In the genomic region with DNA sequence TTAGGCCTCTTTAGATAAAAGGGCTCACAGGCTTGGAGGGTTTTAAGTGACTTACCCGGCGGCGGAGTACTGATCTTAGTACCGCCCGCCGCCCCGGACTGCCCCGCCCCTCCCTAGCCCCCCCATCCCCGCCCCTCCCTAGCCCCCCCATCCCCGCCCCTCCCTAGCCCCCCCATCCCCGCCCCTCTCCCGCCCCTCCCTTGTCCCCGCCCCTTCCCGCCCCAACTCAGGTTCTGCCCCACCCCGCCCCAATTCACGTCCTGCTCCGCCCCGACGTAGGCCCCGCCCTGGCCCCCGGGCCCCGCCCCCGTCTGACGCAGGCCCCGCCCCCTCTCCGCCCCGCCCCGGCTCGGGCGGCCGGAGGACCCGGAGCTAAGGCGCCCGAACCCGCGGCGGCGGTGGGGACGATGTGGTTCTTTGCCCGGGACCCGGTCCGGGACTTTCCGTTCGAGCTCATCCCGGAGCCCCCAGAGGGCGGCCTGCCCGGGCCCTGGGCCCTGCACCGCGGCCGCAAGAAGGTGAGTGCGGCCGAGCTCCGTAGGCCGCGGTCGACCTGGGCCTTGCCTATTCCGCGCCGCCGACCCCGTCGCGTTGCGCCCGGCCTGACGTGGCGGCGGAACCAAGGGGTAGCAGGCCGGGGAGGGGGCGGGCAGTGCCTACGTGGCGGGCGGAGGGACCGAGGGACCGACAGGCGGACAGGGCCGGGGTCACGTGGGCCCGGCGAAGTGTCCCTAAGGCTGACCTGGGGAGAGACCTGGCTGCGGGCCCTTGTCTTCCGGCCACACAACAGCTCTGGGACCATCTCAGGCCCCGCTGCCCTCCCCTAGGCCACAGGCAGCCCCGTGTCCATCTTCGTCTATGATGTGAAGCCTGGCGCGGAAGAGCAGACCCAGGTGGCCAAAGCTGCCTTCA, we compare ENCODE assay signal across 8 cellular contexts. TPM values are rescaled to one million over a fixed set of nuclear protein-coding genes. Genes with fewer than 3 reads are reported as not detected.
DNase-seq lines count a peak whose midpoint lies in the region; ATAC-seq, FAIRE-seq and TF ChIP-seq lines count a peak whose summit lies in the region.

SCYL1 (plus strand) TSS at position 337 of the 912 bp plus-strand sequence; CDS start at position 408, 71 bp downstream.

- peaks cover 29 to 78% (median 64%) of the 10 kb centered on the region in 6 donors for H3K4me1 ChIP-seq in spleen

- in situ Hi-C loops in Caki2 (cut with HindIII; ENCODE audit: low pct_unique_long_range_greater_than_20kb, low sequenced_read_pairs): no loop called here

- TF ChIP-seq POLR2A in NB4 (IDR thresholded peaks at IDR 0.05; ENCODE audit: extremely low read depth, insufficient read length) (peak; percentile 69), spleen (IDR thresholded peaks at IDR 0.05) (peak in 1 of 3 donors; percentile 62)

- H3K27me3 Mint-ChIP-seq in WTC11 (ENCODE audit: low read depth) (peaks cover 11% of the 10 kb centered on the region), immature natural killer cell (ENCODE audit: low read depth in 3 of 3) (peaks cover 0 to 3% (median 1%) of the 10 kb centered on the region in 3 donors)

- H3K27ac ChIP-seq in spleen: peak within 1 kb of the TSS; percentile 90 to 96 (median 92)

- 1 to 2% (median 1%) methylated on average over 38 to 83 of the region's 87 CpGs for WGBS in spleen, 5 donors

- TF ChIP-seq CTCF in NB4 (IDR thresholded peaks at IDR 0.05; ENCODE audit: low read depth, low read length) (no peak), WTC11 (IDR thresholded peaks at IDR 0.05) (no peak), bronchial epithelial cell (IDR thresholded peaks at IDR 0.05; ENCODE audit: insufficient read depth, low read length, severe bottlenecking) (no peak), spleen (IDR thresholded peaks at IDR 0.05 in 8 of 11, conservative IDR thresholded peaks at IDR 0.05 in 3 of 11) (no peak)

- CTCF ChIA-PET in WTC11 (lab: Charles Lee): interaction anchor here (0.6 to 3.3 kb wide), 16 partner anchors 13 to 195 kb away, joined by 3 to 27 read pairs (median 6); partner anchors contain the start of genes FAM89B and ZNRD2

- DNase-seq in Caki2 (ENCODE audit: low read depth) (peak; percentile 31), NB4 (ENCODE audit: low read depth) (peak; percentile 79), WTC11 (ENCODE audit: low spot score) (peak; percentile 78), bronchial epithelial cell (ENCODE audit: low read depth) (no peak), immature natural killer cell (peak; percentile 71 to 77 (median 76)), spleen (peak; percentile 96)

- peaks cover 15% of the 10 kb centered on the region for H3K36me3 ChIP-seq in bronchial epithelial cell (ENCODE audit: control insufficient read depth, insufficient read depth, low read length)
- peaks cover 0 to 41% (median 18%) of the 10 kb centered on the region in 6 donors for H3K36me3 ChIP-seq in spleen

- H3K9me3 Mint-ChIP-seq in WTC11: no peaks in the 10 kb centered on the region
- H3K9me3 Mint-ChIP-seq in immature natural killer cell: no peaks in the 10 kb centered on the region

- H3K4me3 Mint-ChIP-seq in WTC11 (peak within 1 kb of the TSS; percentile 73), immature natural killer cell (peak within 1 kb of the TSS; percentile 80 to 85 (median 83))

- POLR2A ChIA-PET in WTC11 (lab: Charles Lee): interaction anchor here (1.1 to 2.1 kb wide), 5 partner anchors 15 to 171 kb away, joined by 4 to 11 read pairs (median 5); partner anchors contain the start of genes MALAT1 and TIGD3

- peak within 1 kb of the TSS; percentile 78 for H3K4me3 ChIP-seq in NB4 (ENCODE audit: low read depth, low read length)
- H3K4me3 ChIP-seq in bronchial epithelial cell (ENCODE audit: low read depth, low read length): peak within 1 kb of the TSS; percentile 95
- H3K4me3 ChIP-seq in spleen: peak within 1 kb of the TSS; percentile 68 to 99 (median 87)

- no peaks in the 10 kb centered on the region for H3K27me3 ChIP-seq in bronchial epithelial cell (ENCODE audit: control insufficient read depth, insufficient read depth, low read length)
- no peaks in the 10 kb centered on the region for H3K27me3 ChIP-seq in spleen (replicated peaks in 1 of 7)

- H3K9me3 ChIP-seq in spleen: no peaks in the 10 kb centered on the region

- FAIRE-seq in bronchial epithelial cell (lab: Jason Lieb, UNC): no peak

- H3K36me3 Mint-ChIP-seq in WTC11 (peaks cover 7% of the 10 kb centered on the region), immature natural killer cell (peaks cover under 1 to 4% (median 3%) of the 10 kb centered on the region in 3 donors)

- H3K27ac Mint-ChIP-seq in WTC11 (no peak within 1 kb of the TSS; the same call in 1 of the 2 replicates), immature natural killer cell (peak within 1 kb of the TSS; percentile 23 to 87 (median 74))

- intact Hi-C loops in spleen (cut with DNase I; ENCODE audit: low total_unique reads): no loop called here

- H3K4me1 Mint-ChIP-seq in WTC11 (peaks cover 19% of the 10 kb centered on the region), immature natural killer cell (peaks cover 20 to 21% of the 10 kb centered on the region in 2 donors)

- ATAC-seq in GM21619 (IDR thresholded peaks at IDR 0.05; ENCODE audit: unreplicated experiment) (peak; percentile 60), WTC11 (peak; percentile 82), GM21576 (IDR thresholded peaks at IDR 0.05; ENCODE audit: unreplicated experiment) (no peak)

TF ChIP-seq in WTC11, 78 proteins besides CTCF, POLR2A, EP300 and RAD21 (continues in another document):
- TF ChIP-seq FOXP4 (CRISPR knock-in tag; IDR thresholded peaks at IDR 0.05) (0 out of 2 replicates have a peak, but pooled peaks have one; percentile 53), SP1 (CRISPR knock-in tag; conservative IDR thresholded peaks at IDR 0.05) (peak; percentile 76)
- TF ChIP-seq, protein P1, sequence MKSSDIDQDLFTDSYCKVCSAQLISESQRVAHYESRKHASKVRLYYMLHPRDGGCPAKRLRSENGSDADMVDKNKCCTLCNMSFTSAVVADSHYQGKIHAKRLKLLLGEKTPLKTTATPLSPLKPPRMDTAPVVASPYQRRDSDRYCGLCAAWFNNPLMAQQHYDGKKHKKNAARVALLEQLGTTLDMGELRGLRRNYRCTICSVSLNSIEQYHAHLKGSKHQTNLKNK (CRISPR knock-in tag; IDR thresholded peaks at IDR 0.05): no peak
- TF ChIP-seq, protein P2, sequence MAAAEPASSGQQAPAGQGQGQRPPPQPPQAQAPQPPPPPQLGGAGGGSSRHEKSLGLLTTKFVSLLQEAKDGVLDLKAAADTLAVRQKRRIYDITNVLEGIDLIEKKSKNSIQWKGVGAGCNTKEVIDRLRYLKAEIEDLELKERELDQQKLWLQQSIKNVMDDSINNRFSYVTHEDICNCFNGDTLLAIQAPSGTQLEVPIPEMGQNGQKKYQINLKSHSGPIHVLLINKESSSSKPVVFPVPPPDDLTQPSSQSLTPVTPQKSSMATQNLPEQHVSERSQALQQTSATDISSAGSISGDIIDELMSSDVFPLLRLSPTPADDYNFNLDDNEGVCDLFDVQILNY (CRISPR knock-in tag; IDR thresholded peaks at IDR 0.05): 0 out of 2 replicates have a peak, but pooled peaks have one; percentile 47
- TF ChIP-seq, protein P3, sequence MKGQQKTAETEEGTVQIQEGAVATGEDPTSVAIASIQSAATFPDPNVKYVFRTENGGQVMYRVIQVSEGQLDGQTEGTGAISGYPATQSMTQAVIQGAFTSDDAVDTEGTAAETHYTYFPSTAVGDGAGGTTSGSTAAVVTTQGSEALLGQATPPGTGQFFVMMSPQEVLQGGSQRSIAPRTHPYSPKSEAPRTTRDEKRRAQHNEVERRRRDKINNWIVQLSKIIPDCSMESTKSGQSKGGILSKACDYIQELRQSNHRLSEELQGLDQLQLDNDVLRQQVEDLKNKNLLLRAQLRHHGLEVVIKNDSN (CRISPR knock-in tag; IDR thresholded peaks at IDR 0.05): peak; percentile 96

RNA-seq across cellular contexts. Expression of gene SCYL1, which starts in this region (rescaled TPM):
- total RNA-seq in Caki2 (2014; rRNA removed; shearing (Covaris generic); ENCODE audit: low replicate concordance): 42.2 and 58.0 TPM in 2 replicates
- 69.6 to 76.8 TPM (median 73.0 TPM) in 3 replicates for total RNA-seq in WTC11 (2021)
- total RNA-seq in bronchial epithelial cell: 49.5 and 64.5 TPM in 2 replicates
- polyA plus RNA-seq in immature natural killer cell: 10 to 100 TPM; 17.8 to 52.5 (median 23.3) TPM
- 100 to 1,000 TPM in 2 of 7 donors, 10 to 100 TPM in 5; 64.7 to 125 (median 77.4) TPM for total RNA-seq in spleen
- 10 to 100 TPM; 52.4 to 70.6 (median 60.7) TPM for polyA plus RNA-seq in spleen
